In the genomic region with DNA sequence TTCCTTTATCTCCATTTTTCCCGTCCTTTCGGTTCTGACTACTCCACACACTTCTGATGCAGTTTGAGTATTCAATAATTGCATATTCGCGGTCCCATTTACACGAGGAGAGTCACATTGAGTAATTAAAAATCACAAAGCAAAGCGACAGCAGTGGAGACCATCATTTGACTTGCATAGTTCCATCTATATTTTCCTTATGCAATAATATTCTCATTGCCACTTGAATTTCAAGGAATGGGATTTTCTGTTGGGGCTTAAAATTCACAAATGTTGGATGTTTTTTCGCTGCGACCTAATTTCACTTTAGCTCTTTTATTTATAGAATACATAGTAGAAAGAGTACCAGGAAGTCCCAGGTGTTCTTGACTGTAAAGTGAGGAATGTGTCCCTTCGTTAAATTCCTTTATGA, we compare ENCODE assay signal across 8 cellular contexts.
DNase-seq lines count a peak whose midpoint lies in the region; ATAC-seq and TF ChIP-seq lines count a peak whose summit lies in the region.

No MANE protein-coding gene starts in this region.

- H2BK120ac ChIP-seq in trophoblast cell (ENCODE audit: insufficient read depth, low read length, poor library complexity) = peak overlapping the region; percentile 93

- H2AK5ac ChIP-seq in trophoblast cell (ENCODE audit: low read length) = no peak overlapping the region

- H3K27ac ChIP-seq in DOHH2 (ENCODE audit: low read depth, low read length) (peak overlapping the region; percentile 67), Peyer's patch (peak overlapping the region in 3 of 4 donors; percentile 83 to 95 (median 84)), trophoblast cell (ENCODE audit: low read depth, low read length) (peak overlapping the region; percentile 78)

- 0 out of 2 replicates have a peak, but pooled peaks cover 5% of the 10 kb centered on the region for H3F3A ChIP-seq in DOHH2 (ENCODE audit: control insufficient read depth, insufficient read depth)

- H3K23ac ChIP-seq in trophoblast cell (ENCODE audit: low read length) = no peak overlapping the region

- H4K8ac ChIP-seq in trophoblast cell (ENCODE audit: low read depth, low read length) = peak overlapping the region; percentile 98

- H3K18ac ChIP-seq in trophoblast cell (ENCODE audit: low read length) = peak overlapping the region; percentile 98

- DNase-seq in Peyer's patch (no peak), epithelial cell of proximal tubule (ENCODE audit: low read depth) (no peak), trophoblast cell (no peak), HCEC 1CT (no peak)
- DNase-seq in activated CD4-positive, alpha-beta T cell treated with anti-CD3 and anti-CD28 coated beads, Interleukin-2, amount 50 U/mL, for 48 hours = no peak

- H2BK5ac ChIP-seq in trophoblast cell (ENCODE audit: low read depth, low read length, poor library complexity) = peak overlapping the region; percentile 91

- H3K9me3 ChIP-seq in DOHH2 (ENCODE audit: control insufficient read depth, insufficient read depth, low read length) (no peaks in the 10 kb centered on the region), Peyer's patch (no peaks in the 10 kb centered on the region), trophoblast cell (ENCODE audit: insufficient read depth, low read depth, low read length) (no peaks in the 10 kb centered on the region)

- peaks cover 15% of the 10 kb centered on the region for H3K79me1 ChIP-seq in trophoblast cell (ENCODE audit: low read length)

- H3K4me2 ChIP-seq in DOHH2 (ENCODE audit: low read length) = peak overlapping the region; percentile 100
- H3K4me2 ChIP-seq in trophoblast cell (ENCODE audit: low read length) = peak overlapping the region; percentile 74

- no peaks in the 10 kb centered on the region for H4K20me1 ChIP-seq in DOHH2 (ENCODE audit: control insufficient read depth, insufficient read depth, low read depth, low read length)

- H3K36me3 ChIP-seq in DOHH2 (ENCODE audit: control insufficient read depth, low read length) (peaks cover 16% of the 10 kb centered on the region), Peyer's patch (no peaks in the 10 kb centered on the region), trophoblast cell (ENCODE audit: control insufficient read depth in 1 of 2, insufficient read depth in 2 of 2, low read length in 2 of 2) (no peaks in the 10 kb centered on the region)

- peak overlapping the region; percentile 91 for H3K14ac ChIP-seq in trophoblast cell (ENCODE audit: low read length)

- H2BK12ac ChIP-seq in trophoblast cell (ENCODE audit: low read length) = peak overlapping the region; percentile 96

- H3K4ac ChIP-seq in trophoblast cell (ENCODE audit: low read depth, low read length) = no peak overlapping the region

- H3K4me1 ChIP-seq in DOHH2 (ENCODE audit: control insufficient read depth, low read length) = peaks cover 42% of the 10 kb centered on the region
- peaks cover 0 to 10% (median 3%) of the 10 kb centered on the region in 4 donors for H3K4me1 ChIP-seq in Peyer's patch
- H3K4me1 ChIP-seq in trophoblast cell (ENCODE audit: control insufficient read depth in 1 of 2, insufficient read depth in 2 of 2, low read length in 2 of 2) = peaks cover 4 to 5% of the 10 kb centered on the region in 2 experiments

- peak overlapping the region; percentile 94 for H4K12ac ChIP-seq in trophoblast cell (ENCODE audit: low read depth, low read length)

- no CpG with 5 or more reads among the region's 9 CpGs for WGBS in trophoblast cell (ENCODE audit: extremely low coverage, insufficient coverage, insufficient read length)

- H4K91ac ChIP-seq in trophoblast cell (ENCODE audit: low read depth, low read length) = peak overlapping the region; percentile 94

- peak overlapping the region; percentile 92 for H2AFZ ChIP-seq in trophoblast cell (ENCODE audit: insufficient read depth, low read length, poor library complexity)

- no peaks in the 10 kb centered on the region for H3K9me2 ChIP-seq in DOHH2 (replicated peaks; ENCODE audit: control insufficient read depth, low read length)

- TF ChIP-seq CTCF in DOHH2 (IDR thresholded peaks at IDR 0.05; ENCODE audit: low read depth, low read length, poor library complexity, severe bottlenecking) (no peak), Peyer's patch (IDR thresholded peaks at IDR 0.05) (no peak), epithelial cell of proximal tubule (conservative IDR thresholded peaks at IDR 0.05; ENCODE audit: low read depth, low read length) (no peak)

- no peak overlapping the region for H3K9ac ChIP-seq in trophoblast cell (ENCODE audit: low read length)

- peaks cover 36% of the 10 kb centered on the region for H3K79me2 ChIP-seq in DOHH2 (ENCODE audit: control insufficient read depth, low read length)
- peaks cover 9% of the 10 kb centered on the region for H3K79me2 ChIP-seq in trophoblast cell (ENCODE audit: control insufficient read depth, insufficient read depth, low read length, poor library complexity)

- H3K27me3 ChIP-seq in DOHH2 (ENCODE audit: control insufficient read depth, low read length) (no peaks in the 10 kb centered on the region), Peyer's patch (no peaks in the 10 kb centered on the region), trophoblast cell (ENCODE audit: insufficient read depth, low read length) (no peaks in the 10 kb centered on the region)

- ATAC-seq in HG02798 (IDR thresholded peaks at IDR 0.05; ENCODE audit: poor library complexity, unreplicated experiment) (no peak), HG02588 (IDR thresholded peaks at IDR 0.05; ENCODE audit: unreplicated experiment) (no peak)

- H3K4me3 ChIP-seq in DOHH2 (ENCODE audit: low read length) (peak overlapping the region; percentile 83), Peyer's patch (peak overlapping the region in 3 of 4 donors; percentile 66 to 84 (median 70)), epithelial cell of proximal tubule (ENCODE audit: low read depth, low read length) (peak overlapping the region; percentile 59), trophoblast cell (ENCODE audit: low read depth, low read length) (no peak overlapping the region)

- no peak for TF ChIP-seq POLR2A in Peyer's patch (IDR thresholded peaks at IDR 0.05)
